In the genomic region with DNA sequence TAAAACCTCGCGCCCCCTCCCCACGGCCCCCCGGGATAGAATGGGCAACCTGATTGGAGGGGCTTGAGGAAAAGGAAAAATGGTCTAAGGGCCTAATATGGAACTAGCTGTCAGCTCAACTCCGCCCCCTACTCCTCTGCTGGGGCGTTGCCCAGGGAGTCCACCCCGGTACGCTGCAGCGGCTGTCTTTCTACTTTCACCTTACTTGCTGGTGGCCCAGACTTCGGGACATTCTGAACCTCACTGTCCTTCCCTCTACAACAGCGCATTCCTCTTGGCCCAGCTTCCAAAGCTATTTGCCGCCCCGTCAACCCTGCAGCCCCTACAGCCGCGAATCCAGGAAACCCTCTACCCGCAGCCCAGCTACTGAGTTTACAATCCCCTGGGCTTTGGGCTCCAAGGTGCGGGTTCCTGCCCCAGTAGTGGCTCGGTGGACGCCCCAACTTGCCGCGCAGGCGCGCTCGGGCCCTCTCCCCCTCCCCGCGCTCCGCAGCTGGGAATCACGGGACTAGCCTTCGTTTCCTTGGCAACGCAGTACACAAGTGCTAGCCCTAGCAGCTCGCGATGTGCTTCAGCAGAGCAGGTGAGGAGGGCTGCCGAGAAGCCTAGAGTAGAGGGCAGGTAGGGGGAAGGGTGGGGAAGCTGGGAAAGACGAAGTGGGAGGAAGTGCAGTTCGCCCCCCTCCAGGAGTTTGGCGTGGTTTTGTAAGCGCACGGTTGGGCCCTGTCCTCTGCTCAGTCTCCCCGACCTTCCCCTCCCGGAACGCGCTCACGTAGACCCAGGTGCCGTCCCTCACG, we compare ENCODE assay signal across 9 cellular contexts. TPM values are rescaled to one million over a fixed set of nuclear protein-coding genes. Genes with fewer than 3 reads are reported as not detected.
A peak's percentile ranks its signal among the peaks of the same experiment; 100 is the strongest.
DNase-seq lines count a peak whose midpoint lies in the region; ATAC-seq and TF ChIP-seq lines count a peak whose summit lies in the region.
"Had no signal": no experiment of that assay in that cellular context is flagged by ENCODE, and none has a peak within 500 bp of the region (broad histone marks: within the 10 kb centered on the region; RNA-seq: fewer than 3 reads in every experiment).

No MANE protein-coding gene starts in this region.

- CTCF ChIA-PET in BJ (lab: Yijun Ruan, JAX): interaction anchor here (0.6 to 1.3 kb wide), 4 partner anchors 53 to 316 kb away, joined by 3 to 5 read pairs (median 3); no protein-coding TSS in a partner anchor
- CTCF ChIA-PET in activated CD4-positive, alpha-beta memory T cell treated with anti-CD3 and anti-CD28 coated beads, Interleukin-2, amount 10 ng/mL, durations not matched to agents 7 days and 5 days (lab: Charles Lee): interaction anchor here (0.9 to 1.9 kb wide), 5 partner anchors 12 to 148 kb away, joined by 4 to 6 read pairs (median 5); no protein-coding TSS in a partner anchor

- DNase-seq in BJ (ENCODE audit: low read depth): peak; percentile 19
- peak; percentile 89 for DNase-seq in NCI-H526 treated with DMSO at 0.1 percent for 48 hours (lab: John Stamatoyannopoulos, UW)
- peak; percentile 83 for DNase-seq in activated CD4-positive, alpha-beta memory T cell treated with anti-CD3 and anti-CD28 coated beads, Interleukin-2, amount 10 ng/mL, durations not matched to agents 7 days and 5 days
- DNase-seq in effector CD4-positive, alpha-beta T cell: peak; percentile 83
- DNase-seq in lung microvascular endothelial cell (ENCODE audit: low read depth in 2 of 2): peak; percentile 76 to 85
- DNase-seq in stimulated activated CD4-positive, alpha-beta T cell treated with anti-CD3 and anti-CD28 coated beads, TNF-alpha, amount 100 ng/mL, for 24 hours (ENCODE audit: low read depth in 3 of 3): peak; percentile 68 to 80 (median 70)

- H3K36me3 ChIP-seq in BJ (ENCODE audit: control insufficient read depth, insufficient read depth, low read length): no peaks in the 10 kb centered on the region

- H3K27ac Mint-ChIP-seq in activated CD4-positive, alpha-beta memory T cell treated with anti-CD3 and anti-CD28 coated beads, Interleukin-2, amount 10 ng/mL, durations not matched to agents 7 days and 5 days: peak overlapping the region; percentile 51

- H3K4me3 ChIP-seq in BJ (ENCODE audit: low read depth, low read length): peak overlapping the region; percentile 52

- H3K27me3 ChIP-seq in BJ (ENCODE audit: control insufficient read depth, insufficient read depth, low read length): peaks cover 2% of the 10 kb centered on the region; the same call in 1 of the 2 replicates

- ATAC-seq in GM19328 (IDR thresholded peaks at IDR 0.05; ENCODE audit: unreplicated experiment): peak; percentile 96
- ATAC-seq in HG03460 (IDR thresholded peaks at IDR 0.05; ENCODE audit: unreplicated experiment): peak; percentile 96

- peak overlapping the region; percentile 81 for H3K4me3 Mint-ChIP-seq in activated CD4-positive, alpha-beta memory T cell treated with anti-CD3 and anti-CD28 coated beads, Interleukin-2, amount 10 ng/mL, durations not matched to agents 7 days and 5 days

- TF ChIP-seq CTCF in BJ (IDR thresholded peaks at IDR 0.05; ENCODE audit: insufficient read depth, low read depth, low read length): 0 out of 2 replicates have a peak, but pooled peaks have one; percentile 13

- POLR2A ChIA-PET in BJ (lab: Charles Lee): no interaction called here
- POLR2A ChIA-PET in activated CD4-positive, alpha-beta memory T cell treated with anti-CD3 and anti-CD28 coated beads, Interleukin-2, amount 10 ng/mL, durations not matched to agents 7 days and 5 days (lab: Charles Lee): interaction anchor here (1.0 to 1.6 kb wide), 6 partner anchors 10 to 146 kb away, joined by 3 to 4 read pairs (median 3); partner anchors contain the start of gene DENND2D

- H3K9me3 Mint-ChIP-seq in activated CD4-positive, alpha-beta memory T cell treated with anti-CD3 and anti-CD28 coated beads, Interleukin-2, amount 10 ng/mL, durations not matched to agents 7 days and 5 days: no peaks in the 10 kb centered on the region

- H3K27me3 Mint-ChIP-seq in activated CD4-positive, alpha-beta memory T cell treated with anti-CD3 and anti-CD28 coated beads, Interleukin-2, amount 10 ng/mL, durations not matched to agents 7 days and 5 days: peaks cover 6% of the 10 kb centered on the region

- H3K36me3 Mint-ChIP-seq in activated CD4-positive, alpha-beta memory T cell treated with anti-CD3 and anti-CD28 coated beads, Interleukin-2, amount 10 ng/mL, durations not matched to agents 7 days and 5 days (ENCODE audit: low read depth): no peaks in the 10 kb centered on the region

- H3K4me1 Mint-ChIP-seq in activated CD4-positive, alpha-beta memory T cell treated with anti-CD3 and anti-CD28 coated beads, Interleukin-2, amount 10 ng/mL, durations not matched to agents 7 days and 5 days: peaks cover 21% of the 10 kb centered on the region

RNA-seq across cellular contexts. Expression of gene CHIA, which starts 55.6 kb away (rescaled TPM):
- polyA plus RNA-seq in BJ (2011; rRNA removed): not detected in 2 replicates
- polyA minus RNA-seq in BJ (2011; rRNA and poly(A)+ RNA removed): not detected in 2 replicates
- not detected for total RNA-seq in activated CD4-positive, alpha-beta memory T cell treated with anti-CD3 and anti-CD28 coated beads, Interleukin-2, amount 10 ng/mL, durations not matched to agents 7 days and 5 days
- total RNA-seq in lung microvascular endothelial cell: not detected in 2 replicates
- total RNA-seq: T-helper 1 cell treated with Interleukin-12 subunit alpha and Interleukin-12 subunit beta and Interleukin-4 antibody, amounts not matched to agents 30 ng/mL and 1 ng/mL, for 36 hours had no signal

Comparison
In these comparisons a context has a peak if more than half of its experiments do, and no peak if none do; other contexts are left out.
1. Peak in every context shown above with its lines: DNase-seq, ATAC-seq and H3K4me3 ChIP-seq.
2. DNase-seq: peak in every context shown above with its lines; median percentile 89 in NCI-H526 treated with DMSO at 0.1 percent for 48 hours; 83 in activated CD4-positive, alpha-beta memory T cell treated with anti-CD3 and anti-CD28 coated beads, Interleukin-2, amount 10 ng/mL, durations not matched to agents 7 days and 5 days; 83 in effector CD4-positive, alpha-beta T cell; 80 in lung microvascular endothelial cell; 70 in stimulated activated CD4-positive, alpha-beta T cell treated with anti-CD3 and anti-CD28 coated beads, TNF-alpha, amount 100 ng/mL, for 24 hours; 19 in BJ.